In the genomic region with DNA sequence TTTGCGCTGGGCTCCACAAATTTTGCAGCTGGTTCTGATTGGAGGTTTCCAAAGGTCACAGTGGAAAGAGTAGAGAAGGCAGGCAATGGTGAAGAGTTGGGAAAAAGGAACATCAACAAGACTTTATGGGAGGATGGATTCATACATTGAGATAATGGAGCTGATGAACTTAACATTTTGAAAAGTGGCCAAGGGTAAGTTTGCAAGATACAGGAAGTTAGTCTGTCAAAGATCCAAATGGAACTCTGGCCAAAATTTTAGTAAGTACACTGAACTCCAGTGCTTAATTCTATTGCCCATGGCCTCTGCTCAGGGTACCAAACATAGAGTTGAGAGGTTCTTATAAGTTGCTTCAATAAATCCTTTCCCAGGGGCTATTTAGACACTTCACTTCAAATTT, we compare ENCODE assay signal across 23 cellular contexts. TPM values are rescaled to one million over a fixed set of nuclear protein-coding genes. Genes with fewer than 3 reads are reported as not detected.
DNase-seq lines count a peak whose midpoint lies in the region; ATAC-seq and TF ChIP-seq lines count a peak whose summit lies in the region.
"Had no signal": no experiment of that assay in that cellular context is flagged by ENCODE, and none has a peak within 500 bp of the region (broad histone marks: within the 10 kb centered on the region; RNA-seq: fewer than 3 reads in every experiment).

No MANE protein-coding gene starts in this region.

- H3K36me3 ChIP-seq in IMR-90 (ENCODE audit: control insufficient read depth, insufficient read depth, low read length): no peaks in the 10 kb centered on the region

- dilution Hi-C loops in IMR-90 (cut with HindIII; ENCODE audit: low sequenced_read_pairs, unreplicated experiment): no loop called here

- H3K4me1 ChIP-seq in IMR-90 (ENCODE audit: control insufficient read depth, insufficient read depth, low read length): peaks cover 4% of the 10 kb centered on the region; the same call in 1 of the 2 replicates

- no peak overlapping the region for H3K56ac ChIP-seq in IMR-90 (ENCODE audit: extremely low read depth, insufficient read depth, low read length)

- no peak for TF ChIP-seq RAD21 in IMR-90 (IDR thresholded peaks at IDR 0.05; ENCODE audit: low read length)

- H3K14ac ChIP-seq in IMR-90 (replicated peaks; ENCODE audit: low read depth, low read length): no peak overlapping the region

- no peak overlapping the region for H4K8ac ChIP-seq in IMR-90 (ENCODE audit: low read depth in 2 of 2, low read length in 2 of 2)

- DNase-seq in IMR-90 (peak; percentile 26), fibroblast of mammary gland (ENCODE audit: low read depth) (peak; percentile 56), lung microvascular endothelial cell (ENCODE audit: low read depth in 2 of 2) (peak; percentile 5 to 19), dedifferentiated amniotic fluid mesenchymal stem cell (ENCODE audit: extremely low spot score) (no peak), NCI-H2196 treated with DMSO at 0.1 percent for 48 hours (lab: John Stamatoyannopoulos, UW; ENCODE audit: unreplicated experiment) (no peak), HEK293T (ENCODE audit: extremely low spot score) (no peak)
- DNase-seq: CD4-positive, CD25-positive, alpha-beta regulatory T cell; GM23248; H9; Kasumi-1; NCI-H1092; NCI-H146; NCI-H2029 treated with DMSO at 0.1 percent for 48 hours; NCI-H524 treated with DMSO at 0.1 percent for 48 hours; NCI-H82 had no signal

- H3K4me2 ChIP-seq in IMR-90 (ENCODE audit: low read depth, low read length): no peak overlapping the region

- H3K4ac ChIP-seq in IMR-90 (ENCODE audit: low read depth, low read length): no peak overlapping the region

- WGBS in IMR-90 (ENCODE audit: extremely low coverage in 2 of 2, insufficient read length in 1 of 2), 2 experiments: no CpG with 5 or more reads among the region's 1 CpG

- TF ChIP-seq POLR2A in IMR-90 (IDR thresholded peaks at IDR 0.05; ENCODE audit: low read depth, low read length): no peak

- H3K18ac ChIP-seq in IMR-90 (ENCODE audit: low read depth, low read length): no peak overlapping the region

- no peak overlapping the region for H2AK5ac ChIP-seq in IMR-90 (ENCODE audit: low read depth, low read length)

- no peak overlapping the region for H2BK120ac ChIP-seq in IMR-90 (ENCODE audit: low read depth, low read length)

- intact Hi-C loops in IMR-90 (cut with micrococcal nuclease): no loop called here

- H3K27ac ChIP-seq in IMR-90 (ENCODE audit: insufficient read depth, low read length): no peak overlapping the region
- H3K27ac ChIP-seq in VCaP: peak overlapping the region; percentile 55
- H3K27ac ChIP-seq: GM23248 had no signal

- no peak overlapping the region for H4K5ac ChIP-seq in IMR-90 (ENCODE audit: low read depth, low read length)

- H3K9ac ChIP-seq in IMR-90 (ENCODE audit: low read depth, low read length): no peak overlapping the region
- H3K9ac ChIP-seq: GM23248 had no signal

- H4K91ac ChIP-seq in IMR-90 (ENCODE audit: insufficient read depth, low read depth, low read length): no peak overlapping the region

- H3K9me1 ChIP-seq in IMR-90 (ENCODE audit: insufficient read depth, low read length): peaks cover 3% of the 10 kb centered on the region; the same call in 1 of the 2 replicates

- no peak overlapping the region for H2BK5ac ChIP-seq in IMR-90 (ENCODE audit: low read depth, low read length, poor library complexity, severe bottlenecking)

- H3K23ac ChIP-seq in IMR-90 (ENCODE audit: low read depth, low read length): no peak overlapping the region

- TF ChIP-seq CTCF in IMR-90 (conservative IDR thresholded peaks at IDR 0.05; ENCODE audit: low read depth, low read length) (no peak), VCaP (conservative IDR thresholded peaks at IDR 0.05) (no peak), fibroblast of mammary gland (conservative IDR thresholded peaks at IDR 0.05; ENCODE audit: control insufficient read depth, insufficient read depth, low read depth, low read length) (no peak)

- H2BK15ac ChIP-seq in IMR-90 (ENCODE audit: low read depth, low read length): no peak overlapping the region

- in situ Hi-C loops in IMR-90 (cut with MboI; ENCODE audit: low sequenced_read_pairs): loop anchor here (10.0 kb wide), 1 partner anchor 1395 kb away; no protein-coding TSS in a partner anchor

- CTCF ChIA-PET in IMR-90 (lab: Yijun Ruan, JAX): no interaction called here
- CTCF ChIA-PET in HEK293T (lab: Yijun Ruan, JAX): no interaction called here

- H4K20me1 ChIP-seq in IMR-90 (ENCODE audit: insufficient read depth, low read length): no peaks in the 10 kb centered on the region

- POLR2A ChIA-PET in IMR-90 (lab: Charles Lee; ENCODE audit: unreplicated experiment) (no interaction called here), HEK293T (lab: Yijun Ruan, JAX) (no interaction called here)

- H2AFZ ChIP-seq in IMR-90 (replicated peaks; ENCODE audit: low read length, poor library complexity): no peak overlapping the region
- H2AFZ ChIP-seq: GM23248 had no signal

- H3K79me1 ChIP-seq in IMR-90 (ENCODE audit: low read depth in 1 of 2, low read length in 2 of 2): no peaks in the 10 kb centered on the region

- no peak for ATAC-seq in IMR-90 (ENCODE audit: low read depth)
- no peak for ATAC-seq in GM21423 (IDR thresholded peaks at IDR 0.05; ENCODE audit: unreplicated experiment)
- ATAC-seq: GM12878, Right ventricle myocardium inferior had no signal

- H3K4me3 ChIP-seq in IMR-90 (ENCODE audit: insufficient read depth, low read depth, low read length) (no peak overlapping the region), fibroblast of mammary gland (ENCODE audit: control insufficient read depth, low read depth, low read length) (no peak overlapping the region)
- H3K4me3 ChIP-seq: GM12878, GM23248 had no signal

- no TSS peak for BruUV-seq in IMR-90 (replicated peaks; lab: Mats Ljungman, UMichigan)

- no peaks in the 10 kb centered on the region for H3K27me3 ChIP-seq in IMR-90 (ENCODE audit: control insufficient read depth, insufficient read depth, low read length)

- H2AK9ac ChIP-seq in IMR-90 (replicated peaks; ENCODE audit: low read depth, low read length, poor library complexity): no peak overlapping the region

- H2BK20ac ChIP-seq in IMR-90 (ENCODE audit: low read depth, low read length): no peak overlapping the region

- H3K9me3 ChIP-seq in IMR-90 (ENCODE audit: control insufficient read depth, insufficient read depth, low read length): no peaks in the 10 kb centered on the region

TF ChIP-seq in IMR-90, 13 proteins besides CTCF, POLR2A, EP300 and RAD21:
- TF ChIP-seq, protein P1, sequence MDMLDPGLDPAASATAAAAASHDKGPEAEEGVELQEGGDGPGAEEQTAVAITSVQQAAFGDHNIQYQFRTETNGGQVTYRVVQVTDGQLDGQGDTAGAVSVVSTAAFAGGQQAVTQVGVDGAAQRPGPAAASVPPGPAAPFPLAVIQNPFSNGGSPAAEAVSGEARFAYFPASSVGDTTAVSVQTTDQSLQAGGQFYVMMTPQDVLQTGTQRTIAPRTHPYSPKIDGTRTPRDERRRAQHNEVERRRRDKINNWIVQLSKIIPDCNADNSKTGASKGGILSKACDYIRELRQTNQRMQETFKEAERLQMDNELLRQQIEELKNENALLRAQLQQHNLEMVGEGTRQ (IDR thresholded peaks at IDR 0.05; ENCODE audit: low read depth, low read length): no peak
- no peak for TF ChIP-seq FOS (IDR thresholded peaks at IDR 0.05; ENCODE audit: low read depth, low read length)
- no peak for TF ChIP-seq MAFK (IDR thresholded peaks at IDR 0.05; ENCODE audit: low read depth, low read length)

TF ChIP-seq in HEK293T, 16 proteins besides CTCF, POLR2A, EP300 and RAD21:
- TF ChIP-seq ARNT (IDR thresholded peaks at IDR 0.05) (no peak), SUZ12 (IDR thresholded peaks at IDR 0.05) (no peak), HDGF (IDR thresholded peaks at IDR 0.05; ENCODE audit: borderline replicate concordance) (no peak), NFRKB (IDR thresholded peaks at IDR 0.05) (no peak), L3MBTL2 (conservative IDR thresholded peaks at IDR 0.05) (no peak), FOXM1 (IDR thresholded peaks at IDR 0.05; ENCODE audit: borderline replicate concordance) (no peak), BHLHE40 (IDR thresholded peaks at IDR 0.05; ENCODE audit: borderline replicate concordance) (no peak), FOXK2 (IDR thresholded peaks at IDR 0.05) (no peak), CTBP1 (IDR thresholded peaks at IDR 0.05; ENCODE audit: borderline replicate concordance) (no peak), ZNF384 (IDR thresholded peaks at IDR 0.05) (no peak), ELF4 (IDR thresholded peaks at IDR 0.05) (no peak), FOXA1 (IDR thresholded peaks at IDR 0.05) (no peak), LEF1 (IDR thresholded peaks at IDR 0.05; ENCODE audit: borderline replicate concordance) (no peak), SP1 (IDR thresholded peaks at IDR 0.05) (no peak), TARDBP (IDR thresholded peaks at IDR 0.05) (no peak)
- TF ChIP-seq, protein P2, sequence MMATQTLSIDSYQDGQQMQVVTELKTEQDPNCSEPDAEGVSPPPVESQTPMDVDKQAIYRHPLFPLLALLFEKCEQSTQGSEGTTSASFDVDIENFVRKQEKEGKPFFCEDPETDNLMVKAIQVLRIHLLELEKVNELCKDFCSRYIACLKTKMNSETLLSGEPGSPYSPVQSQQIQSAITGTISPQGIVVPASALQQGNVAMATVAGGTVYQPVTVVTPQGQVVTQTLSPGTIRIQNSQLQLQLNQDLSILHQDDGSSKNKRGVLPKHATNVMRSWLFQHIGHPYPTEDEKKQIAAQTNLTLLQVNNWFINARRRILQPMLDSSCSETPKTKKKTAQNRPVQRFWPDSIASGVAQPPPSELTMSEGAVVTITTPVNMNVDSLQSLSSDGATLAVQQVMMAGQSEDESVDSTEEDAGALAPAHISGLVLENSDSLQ (IDR thresholded peaks at IDR 0.05): no peak
TF ChIP-seq in HEK293T: peak in this region for 0.

RNA-seq across cellular contexts. Expression of a gene that starts 15.6 kb away (rescaled TPM):
- not detected in 2 replicates for total RNA-seq in IMR-90 (2012; rRNA removed)
- not detected in 2 replicates for polyA plus RNA-seq in IMR-90 (2012; rRNA removed)
- not detected in 2 replicates for polyA plus RNA-seq in IMR-90 (2012; cell fraction: cytosol; rRNA removed)
- not detected in 2 replicates for polyA plus RNA-seq in IMR-90 (2012; cell fraction: nucleus; rRNA removed; ENCODE audit: low replicate concordance)
- not detected in 2 replicates for total RNA-seq in lung microvascular endothelial cell
- total RNA-seq: A673; CD4-positive, CD25-positive, alpha-beta regulatory T cell; GM12878; GM23248; H9; OCI-LY7; Right ventricle myocardium inferior; SK-MEL-5 had no signal
- polyA plus RNA-seq: BJ; CD4-positive, CD25-positive, alpha-beta regulatory T cell; GM23248 had no signal

Comparison
In these comparisons a context has a peak if more than half of its experiments do, and no peak if none do; other contexts are left out.
1. DNase-seq: peak in IMR-90 (single experiment), fibroblast of mammary gland (single experiment) and lung microvascular endothelial cell (2 of 2); none in dedifferentiated amniotic fluid mesenchymal stem cell (single experiment), NCI-H2196 treated with DMSO at 0.1 percent for 48 hours (single experiment) and HEK293T (single experiment).